In genomic region chr20:1841554-1842140, GRCh38 we compare ENCODE assay signal across 8 cellular contexts. TPM values are rescaled to one million over a fixed set of nuclear protein-coding genes. Genes with fewer than 3 reads are reported as not detected.
DNase-seq lines count a peak whose midpoint lies in the region; ATAC-seq and TF ChIP-seq lines count a peak whose summit lies in the region.

No MANE protein-coding gene starts in this region.

- H4K91ac ChIP-seq in mesenchymal stem cell (ENCODE audit: low read length) = peak overlapping the region; percentile 12

- peak overlapping the region in 3 of 12 donors; percentile 19 to 82 (median 49) for H3K27ac ChIP-seq in heart left ventricle
- H3K27ac ChIP-seq in caudate nucleus (ENCODE audit: low read depth, low read length) = peak overlapping the region; percentile 69
- H3K27ac ChIP-seq in mesenchymal stem cell (ENCODE audit: low read length, poor library complexity, severe bottlenecking) = no peak overlapping the region
- peak overlapping the region; percentile 30 for H3K27ac ChIP-seq in upper lobe of right lung

- peak overlapping the region; percentile 40 to 67 for H3K18ac ChIP-seq in mesenchymal stem cell (ENCODE audit: low read depth in 1 of 2, low read length in 2 of 2)

- no peak overlapping the region for H2AFZ ChIP-seq in mesenchymal stem cell (ENCODE audit: low read depth, low read length)

- ATAC-seq in heart left ventricle (peak in 3 of 4 donors; percentile 12 to 37 (median 28)), Right ventricle myocardium inferior (no peak), upper lobe of right lung (peak; percentile 22), GM18907 (IDR thresholded peaks at IDR 0.05; ENCODE audit: unreplicated experiment) (no peak), GM18498 (IDR thresholded peaks at IDR 0.05; ENCODE audit: unreplicated experiment) (no peak)

- H2BK5ac ChIP-seq in mesenchymal stem cell (ENCODE audit: low read depth, low read length, poor library complexity, severe bottlenecking) = no peak overlapping the region

- H3K27me3 ChIP-seq in heart left ventricle = no peaks in the 10 kb centered on the region
- H3K27me3 ChIP-seq in mesenchymal stem cell (ENCODE audit: control insufficient read depth in 1 of 2, insufficient read depth in 1 of 2, low read length in 2 of 2) = peaks cover 13 to 33% of the 10 kb centered on the region in 2 experiments
- H3K27me3 ChIP-seq in upper lobe of right lung = peaks cover 19% of the 10 kb centered on the region

- H3K4me2 ChIP-seq in mesenchymal stem cell (ENCODE audit: low read length, poor library complexity, severe bottlenecking) = no peak overlapping the region

- H3K9me3 ChIP-seq in heart left ventricle (peaks cover 0 to 3% (median 0%) of the 10 kb centered on the region in 12 donors), mesenchymal stem cell (ENCODE audit: control insufficient read depth, low read length) (no peaks in the 10 kb centered on the region), upper lobe of right lung (no peaks in the 10 kb centered on the region)

- H2BK120ac ChIP-seq in mesenchymal stem cell (ENCODE audit: low read depth, low read length) = no peak overlapping the region

- H3K4me3 ChIP-seq in heart left ventricle (no peak overlapping the region), mesenchymal stem cell (ENCODE audit: insufficient read depth in 1 of 2, low read depth in 1 of 2, low read length in 2 of 2) (no peak overlapping the region), upper lobe of right lung (no peak overlapping the region)

- peak overlapping the region; percentile 0 to 55 for H3K4ac ChIP-seq in mesenchymal stem cell (ENCODE audit: low read depth in 1 of 2, low read length in 2 of 2)

- peak overlapping the region; percentile 78 for H4K8ac ChIP-seq in mesenchymal stem cell (ENCODE audit: low read length)

- no peak for TF ChIP-seq POLR2A in heart left ventricle (IDR thresholded peaks at IDR 0.05)

- H2BK12ac ChIP-seq in mesenchymal stem cell (ENCODE audit: low read length in 2 of 2) = peak overlapping the region; percentile 7 to 71

- DNase-seq in heart left ventricle = no peak
- no peak for DNase-seq in Right ventricle myocardium inferior (ENCODE audit: missing footprints)
- peak in 32 of 61 donors; percentile 10 to 81 (median 44) for DNase-seq in caudate nucleus (lab: John Stamatoyannopoulos, UW)
- peak; percentile 41 for DNase-seq in mesenchymal stem cell
- no peak for DNase-seq in upper lobe of right lung
- no peak for DNase-seq in central memory CD4-positive, alpha-beta T cell

- H3K14ac ChIP-seq in mesenchymal stem cell (ENCODE audit: low read length in 2 of 2) = peak overlapping the region in 1 of 2 experiments; percentile 80

- peaks cover 0 to 53% (median 2%) of the 10 kb centered on the region in 12 donors for H3K4me1 ChIP-seq in heart left ventricle
- peaks cover 2% of the 10 kb centered on the region for H3K4me1 ChIP-seq in mesenchymal stem cell (ENCODE audit: control insufficient read depth, insufficient read depth, low read depth, low read length)
- no peaks in the 10 kb centered on the region for H3K4me1 ChIP-seq in upper lobe of right lung

- TF ChIP-seq CTCF in heart left ventricle (IDR thresholded peaks at IDR 0.05) (no peak), upper lobe of right lung (IDR thresholded peaks at IDR 0.05) (no peak)

- no peaks in the 10 kb centered on the region for H3K79me1 ChIP-seq in mesenchymal stem cell (replicated peaks; ENCODE audit: low read length, poor library complexity, severe bottlenecking)

- intact Hi-C loops in heart left ventricle (cut with DNase I) (loop anchor here in 1 of 10 donors (5.0 kb wide), 1 partner anchor 36 kb away; no protein-coding TSS in a partner anchor), Right ventricle myocardium inferior (cut with DNase I) (no loop called here), upper lobe of right lung (cut with DNase I) (no loop called here)

- no peak overlapping the region for H3K23ac ChIP-seq in mesenchymal stem cell (ENCODE audit: low read length in 2 of 2)

- H2BK15ac ChIP-seq in mesenchymal stem cell (ENCODE audit: low read depth, poor library complexity, severe bottlenecking) = no peak overlapping the region

- 60 to 77% (median 64%) methylated on average over 6 of the region's 6 CpGs for WGBS in heart left ventricle, 4 donors
- WGBS in mesenchymal stem cell = 79% methylated on average over 4 of the region's 6 CpGs

- no peak overlapping the region for H3K9ac ChIP-seq in mesenchymal stem cell (ENCODE audit: low read length)

- no peak overlapping the region for H2AK5ac ChIP-seq in mesenchymal stem cell (ENCODE audit: low read length, severe bottlenecking)

- H3K36me3 ChIP-seq in heart left ventricle = no peaks in the 10 kb centered on the region
- no peaks in the 10 kb centered on the region for H3K36me3 ChIP-seq in mesenchymal stem cell (ENCODE audit: control insufficient read depth in 1 of 2, insufficient read depth in 2 of 2, low read depth in 1 of 2, low read length in 2 of 2)
- no peaks in the 10 kb centered on the region for H3K36me3 ChIP-seq in upper lobe of right lung

RNA-seq across cellular contexts. Expression of gene SIRPA, which starts 53.6 kb away (rescaled TPM):
- 10 to 100 TPM; 13.6 to 73.5 (median 28.5) TPM for total RNA-seq in heart left ventricle
- polyA plus RNA-seq in heart left ventricle = 10 to 100 TPM in 1 of 2 donors, 1 to 10 TPM in 1; 8.6 to 46.0 TPM
- total RNA-seq in Right ventricle myocardium inferior = 20.9 TPM
- polyA plus RNA-seq in mesenchymal stem cell (2013, experiment 1 of 2) = 40.7 TPM
- 40.6 TPM for polyA plus RNA-seq in mesenchymal stem cell (2013, experiment 2 of 2)
- 93.8 TPM for total RNA-seq in upper lobe of right lung

Comparison
In these comparisons a context has a peak if more than half of its experiments do, and no peak if none do; other contexts are left out.
1. ATAC-seq: peak in heart left ventricle (3 of 4) and upper lobe of right lung (single experiment); none in Right ventricle myocardium inferior (single experiment), GM18907 (single experiment) and GM18498 (single experiment).
2. DNase-seq: peak in caudate nucleus (32 of 61) and mesenchymal stem cell (single experiment); none in heart left ventricle (0 of 5), Right ventricle myocardium inferior (single experiment), upper lobe of right lung (single experiment) and central memory CD4-positive, alpha-beta T cell (single experiment).